ENCODE assay signal across 21 cellular contexts in genomic region chr14:21088687-21089086, GRCh38. TPM values are rescaled to one million over a fixed set of nuclear protein-coding genes. Genes with fewer than 3 reads are reported as not detected.
DNase-seq lines count a peak whose midpoint lies in the region; ATAC-seq and TF ChIP-seq lines count a peak whose summit lies in the region.
"Had no signal": no experiment of that assay in that cellular context is flagged by ENCODE, and none has a peak within 500 bp of the region (broad histone marks: within the 10 kb centered on the region; RNA-seq: fewer than 3 reads in every experiment).

No MANE protein-coding gene starts in this region.

- no peak overlapping the region for H3K14ac ChIP-seq in mesenchymal stem cell (ENCODE audit: low read length in 2 of 2)

- DNase-seq in cardiac muscle cell (ENCODE audit: low read depth in 1 of 2, low spot score in 1 of 2), result no peak
- DNase-seq in heart left ventricle, result no peak
- no peak for DNase-seq in mesenchymal stem cell
- no peak for DNase-seq in lower leg skin (ENCODE audit: low spot score in 2 of 2)
- no peak for DNase-seq in T-cell
- DNase-seq: activated CD4-positive, CD25-positive, alpha-beta regulatory T cell treated with anti-CD3 and anti-CD28 coated beads, Interleukin-2, amount 50 U/mL, for 72 hours; activated naive CD8-positive, alpha-beta T cell treated with anti-CD3 and anti-CD28 coated beads, Interleukin-2, amount 10 ng/mL, durations not matched to agents 7 days and 5 days; caudate nucleus; DMS153; NCI-H1436 treated with DMSO at 0.1 percent for 48 hours; NCI-H446 treated with DMSO at 0.1 percent for 48 hours; nucleus accumbens had no signal

- no peak overlapping the region for H2BK15ac ChIP-seq in mesenchymal stem cell (ENCODE audit: low read depth, poor library complexity, severe bottlenecking)

- H3K36me3 Mint-ChIP-seq in activated T-helper 17 cell treated with anti-CD3 and anti-CD28 coated beads, Interleukin-2, amount 50 U/mL, for 72 hours (ENCODE audit: low read depth), result peaks cover 9% of the 10 kb centered on the region
- H3K36me3 Mint-ChIP-seq in T-cell, result peaks cover 3% of the 10 kb centered on the region
- H3K36me3 Mint-ChIP-seq: activated naive CD8-positive, alpha-beta T cell treated with anti-CD3 and anti-CD28 coated beads, Interleukin-2, amount 10 ng/mL, durations not matched to agents 7 days and 5 days had no signal

- TF ChIP-seq POLR2A in heart left ventricle (IDR thresholded peaks at IDR 0.05), result no peak
- no peak for TF ChIP-seq POLR2A in lower leg skin (IDR thresholded peaks at IDR 0.05)

- H3K9me3 ChIP-seq in cardiac muscle cell (ENCODE audit: low read depth) (no peaks in the 10 kb centered on the region), heart left ventricle (no peaks in the 10 kb centered on the region), mesenchymal stem cell (ENCODE audit: control insufficient read depth, low read length) (no peaks in the 10 kb centered on the region), subcutaneous abdominal adipose tissue (ENCODE audit: control insufficient read depth in 5 of 5, low read length in 5 of 5) (no peaks in the 10 kb centered on the region)
- H3K9me3 ChIP-seq: suprapubic skin had no signal

- no peak overlapping the region for H2BK120ac ChIP-seq in mesenchymal stem cell (ENCODE audit: low read depth, low read length)

- H3K9ac ChIP-seq in mesenchymal stem cell (ENCODE audit: low read length) (peak overlapping the region; percentile 81), subcutaneous abdominal adipose tissue (ENCODE audit: low read length in 5 of 5) (no peak overlapping the region)

- H3K27ac Mint-ChIP-seq in activated T-helper 17 cell treated with anti-CD3 and anti-CD28 coated beads, Interleukin-2, amount 50 U/mL, for 72 hours, result peak overlapping the region; percentile 90
- peak overlapping the region in 1 of 2 donors; percentile 3 for H3K27ac Mint-ChIP-seq in T-cell
- H3K27ac Mint-ChIP-seq: activated naive CD8-positive, alpha-beta T cell treated with anti-CD3 and anti-CD28 coated beads, Interleukin-2, amount 10 ng/mL, durations not matched to agents 7 days and 5 days had no signal

- intact Hi-C loops in heart left ventricle (cut with DNase I), result no loop called here
- intact Hi-C loops in lower leg skin (cut with DNase I; ENCODE audit: low total_unique reads), result no loop called here

- 84 to 92% (median 87%) methylated on average over 4 of the region's 4 CpGs for WGBS in heart left ventricle, 4 donors
- WGBS in mesenchymal stem cell, result 75% methylated on average over 4 of the region's 4 CpGs
- 75 to 86% methylated on average over 4 of the region's 4 CpGs for WGBS in lower leg skin, 2 donors

- H3K79me1 ChIP-seq in mesenchymal stem cell (replicated peaks; ENCODE audit: low read length, poor library complexity, severe bottlenecking), result peaks cover 21% of the 10 kb centered on the region

- H2AK5ac ChIP-seq in mesenchymal stem cell (ENCODE audit: low read length, severe bottlenecking), result no peak overlapping the region

- POLR2A ChIA-PET in T-cell (lab: Charles Lee), result no interaction called here

- no peak overlapping the region for H2BK12ac ChIP-seq in mesenchymal stem cell (ENCODE audit: low read length in 2 of 2)

- TF ChIP-seq CTCF in cardiac muscle cell (IDR thresholded peaks at IDR 0.05; ENCODE audit: low read depth, low read length) (no peak), heart left ventricle (IDR thresholded peaks at IDR 0.05) (no peak), lower leg skin (IDR thresholded peaks at IDR 0.05) (no peak)

- H3K4me3 ChIP-seq in cardiac muscle cell, result no peak overlapping the region
- no peak overlapping the region for H3K4me3 ChIP-seq in heart left ventricle
- H3K4me3 ChIP-seq in mesenchymal stem cell (ENCODE audit: insufficient read depth in 1 of 2, low read depth in 1 of 2, low read length in 2 of 2), result no peak overlapping the region
- no peak overlapping the region for H3K4me3 ChIP-seq in subcutaneous abdominal adipose tissue (ENCODE audit: low read depth in 1 of 5, low read length in 5 of 5)
- no peak overlapping the region for H3K4me3 ChIP-seq in lower leg skin (ENCODE audit: low read depth, poor library complexity, severe bottlenecking)
- H3K4me3 ChIP-seq: lung, suprapubic skin had no signal

- H4K91ac ChIP-seq in mesenchymal stem cell (ENCODE audit: low read length), result no peak overlapping the region

- H3K27ac ChIP-seq in cardiac muscle cell (peak overlapping the region; percentile 15), heart left ventricle (no peak overlapping the region), mesenchymal stem cell (ENCODE audit: low read length, poor library complexity, severe bottlenecking) (no peak overlapping the region), subcutaneous abdominal adipose tissue (ENCODE audit: low read depth, low read length) (peak overlapping the region; percentile 89)
- H3K27ac ChIP-seq: suprapubic skin had no signal

- H3K23ac ChIP-seq in mesenchymal stem cell (ENCODE audit: low read length in 2 of 2), result no peak overlapping the region

- H3K18ac ChIP-seq in mesenchymal stem cell (ENCODE audit: low read depth in 1 of 2, low read length in 2 of 2), result no peak overlapping the region

- H3K4me2 ChIP-seq in mesenchymal stem cell (ENCODE audit: low read length, poor library complexity, severe bottlenecking), result no peak overlapping the region

- H4K8ac ChIP-seq in mesenchymal stem cell (ENCODE audit: low read length), result no peak overlapping the region

- H3K36me3 ChIP-seq in cardiac muscle cell (peaks cover 53% of the 10 kb centered on the region), heart left ventricle (peaks cover 0 to 93% (median 87%) of the 10 kb centered on the region in 9 donors), mesenchymal stem cell (ENCODE audit: control insufficient read depth in 1 of 2, insufficient read depth in 2 of 2, low read depth in 1 of 2, low read length in 2 of 2) (peaks cover 73 to 82% of the 10 kb centered on the region in 2 experiments), subcutaneous abdominal adipose tissue (ENCODE audit: control insufficient read depth in 5 of 5, insufficient read depth in 5 of 5, low read length in 5 of 5) (peaks cover 17 to 94% (median 77%) of the 10 kb centered on the region in 5 donors)

- H3K9me3 Mint-ChIP-seq in activated T-helper 17 cell treated with anti-CD3 and anti-CD28 coated beads, Interleukin-2, amount 50 U/mL, for 72 hours, result no peaks in the 10 kb centered on the region
- no peaks in the 10 kb centered on the region for H3K9me3 Mint-ChIP-seq in T-cell
- H3K9me3 Mint-ChIP-seq: activated naive CD8-positive, alpha-beta T cell treated with anti-CD3 and anti-CD28 coated beads, Interleukin-2, amount 10 ng/mL, durations not matched to agents 7 days and 5 days had no signal

- no peak overlapping the region for H3K4ac ChIP-seq in mesenchymal stem cell (ENCODE audit: low read depth in 1 of 2, low read length in 2 of 2)

- H3K27me3 ChIP-seq in cardiac muscle cell (no peaks in the 10 kb centered on the region), heart left ventricle (no peaks in the 10 kb centered on the region), mesenchymal stem cell (ENCODE audit: control insufficient read depth in 1 of 2, insufficient read depth in 1 of 2, low read length in 2 of 2) (no peaks in the 10 kb centered on the region), subcutaneous abdominal adipose tissue (ENCODE audit: control insufficient read depth in 5 of 5, insufficient read depth in 4 of 5, low read length in 5 of 5) (no peaks in the 10 kb centered on the region)
- H3K27me3 ChIP-seq: suprapubic skin had no signal

- no peaks in the 10 kb centered on the region for H3K27me3 Mint-ChIP-seq in activated T-helper 17 cell treated with anti-CD3 and anti-CD28 coated beads, Interleukin-2, amount 50 U/mL, for 72 hours
- H3K27me3 Mint-ChIP-seq in T-cell, result no peaks in the 10 kb centered on the region

- H3K4me1 Mint-ChIP-seq in activated T-helper 17 cell treated with anti-CD3 and anti-CD28 coated beads, Interleukin-2, amount 50 U/mL, for 72 hours, result peaks cover 22% of the 10 kb centered on the region
- peaks cover 27 to 39% (median 38%) of the 10 kb centered on the region in 3 donors for H3K4me1 Mint-ChIP-seq in T-cell

- no peak overlapping the region for H2BK5ac ChIP-seq in mesenchymal stem cell (ENCODE audit: low read depth, low read length, poor library complexity, severe bottlenecking)

- H3K4me1 ChIP-seq in cardiac muscle cell (ENCODE audit: low read depth), result peaks cover 8% of the 10 kb centered on the region
- H3K4me1 ChIP-seq in heart left ventricle, result peaks cover 0 to 36% (median 8%) of the 10 kb centered on the region in 12 donors
- peaks cover 36% of the 10 kb centered on the region for H3K4me1 ChIP-seq in mesenchymal stem cell (ENCODE audit: control insufficient read depth, insufficient read depth, low read depth, low read length)
- peaks cover 6 to 60% (median 43%) of the 10 kb centered on the region in 5 donors for H3K4me1 ChIP-seq in subcutaneous abdominal adipose tissue (ENCODE audit: control insufficient read depth in 5 of 5, insufficient read depth in 5 of 5, low read length in 5 of 5)

- CTCF ChIA-PET in T-cell (lab: Charles Lee), result interaction anchor here (0.5 to 3.9 kb wide), 9 partner anchors 10 to 74 kb away, joined by 3 to 61 read pairs (median 12); partner anchors contain the start of genes ARHGEF40 (in 1 of the 2) and ZNF219 (in 1 of the 2)

- H2AFZ ChIP-seq in mesenchymal stem cell (ENCODE audit: low read depth, low read length), result no peak overlapping the region

- no peak overlapping the region for H3K4me3 Mint-ChIP-seq in activated T-helper 17 cell treated with anti-CD3 and anti-CD28 coated beads, Interleukin-2, amount 50 U/mL, for 72 hours
- no peak overlapping the region for H3K4me3 Mint-ChIP-seq in T-cell
- H3K4me3 Mint-ChIP-seq: activated naive CD8-positive, alpha-beta T cell treated with anti-CD3 and anti-CD28 coated beads, Interleukin-2, amount 10 ng/mL, durations not matched to agents 7 days and 5 days had no signal

- no peak for ATAC-seq in heart left ventricle
- ATAC-seq in activated T-helper 17 cell treated with anti-CD3 and anti-CD28 coated beads, Interleukin-2, amount 50 U/mL, for 72 hours (replicated peaks), result no peak
- ATAC-seq in T-cell (replicated peaks in 1 of 4), result no peak
- no peak for ATAC-seq in GM18519 (IDR thresholded peaks at IDR 0.05; ENCODE audit: low FRiP score, unreplicated experiment)
- ATAC-seq: Right ventricle myocardium inferior, sciatic nerve had no signal

RNA-seq across cellular contexts. Expression of gene ZNF219, which starts 9.8 kb away (rescaled TPM):
- total RNA-seq in cardiac muscle cell, result 143 and 154 TPM in 2 replicates
- polyA plus RNA-seq in cardiac muscle cell, result 49.5 and 77.0 TPM in 2 replicates
- 10 to 100 TPM; 33.9 to 97.9 (median 38.2) TPM for total RNA-seq in heart left ventricle
- polyA plus RNA-seq in heart left ventricle, result 10 to 100 TPM; 50.0 to 57.4 TPM
- 10 to 100 TPM in 1 of 2 donors, 1 to 10 TPM in 1; 9.6 to 18.3 TPM for total RNA-seq in activated T-helper 17 cell treated with anti-CD3 and anti-CD28 coated beads, Interleukin-2, amount 50 U/mL, for 72 hours
- polyA plus RNA-seq in mesenchymal stem cell (2013, experiment 1 of 2), result 13.0 TPM
- polyA plus RNA-seq in mesenchymal stem cell (2013, experiment 2 of 2), result 11.8 TPM
- 10 to 100 TPM; 56.9 to 89.9 (median 82.2) TPM for total RNA-seq in lower leg skin
- total RNA-seq in T-cell, result 10 to 100 TPM in 1 of 5 donors, 1 to 10 TPM in 4; 7.2 to 12.4 (median 8.1) TPM

RNA-seq across cellular contexts. Expression of gene TMEM253, which starts 12.2 kb away (rescaled TPM):
- total RNA-seq in cardiac muscle cell (0.46 and 1.2 TPM in 2 replicates), heart left ventricle (under 1 TPM in 6 of 9 donors, not detected in 3; 0.19 to 0.79 (median 0.36) TPM), lower leg skin (1 to 10 TPM in 1 of 4 donors, under 1 TPM in 1, not detected in 2; 0.39 to 1.0 TPM), T-cell (under 1 TPM in 1 of 5 donors, not detected in 4; 0.49 TPM)
- polyA plus RNA-seq in cardiac muscle cell (1.3 and 2.4 TPM in 2 replicates), heart left ventricle (under 1 TPM; 0.29 to 0.57 TPM)
- total RNA-seq in activated T-helper 17 cell treated with anti-CD3 and anti-CD28 coated beads, Interleukin-2, amount 50 U/mL, for 72 hours, result not detected
- 0.46 TPM for polyA plus RNA-seq in mesenchymal stem cell (2013, experiment 1 of 2)
- 0.40 TPM for polyA plus RNA-seq in mesenchymal stem cell (2013, experiment 2 of 2)
- total RNA-seq: activated naive CD8-positive, alpha-beta T cell treated with anti-CD3 and anti-CD28 coated beads, Interleukin-2, amount 10 ng/mL, durations not matched to agents 7 days and 5 days; frontal cortex; LHCN-M2 had no signal

RNA-seq across cellular contexts. Expression of gene ARHGEF40, which starts 18.6 kb away (rescaled TPM):
- total RNA-seq in cardiac muscle cell, result 32.9 and 41.7 TPM in 2 replicates
- 26.4 and 31.6 TPM in 2 replicates for polyA plus RNA-seq in cardiac muscle cell
- total RNA-seq in heart left ventricle, result 10 to 100 TPM; 16.1 to 31.5 (median 18.8) TPM
- polyA plus RNA-seq in heart left ventricle, result 10 to 100 TPM; 15.5 to 18.2 TPM
- total RNA-seq in activated T-helper 17 cell treated with anti-CD3 and anti-CD28 coated beads, Interleukin-2, amount 50 U/mL, for 72 hours, result under 1 TPM in 1 of 2 donors, not detected in 1; 0.26 TPM
- polyA plus RNA-seq in mesenchymal stem cell (2013, experiment 1 of 2), result 30.1 TPM
- 27.5 TPM for polyA plus RNA-seq in mesenchymal stem cell (2013, experiment 2 of 2)
- 10 to 100 TPM in 3 of 4 donors, 1 to 10 TPM in 1; 7.5 to 21.2 (median 14.4) TPM for total RNA-seq in lower leg skin
- total RNA-seq in T-cell, result 1 to 10 TPM in 2 of 5 donors, under 1 TPM in 3; 0.39 to 3.3 (median 0.85) TPM

RNA-seq across cellular contexts. Expression of gene RNASE8, which starts 31.1 kb away (rescaled TPM):
- total RNA-seq in cardiac muscle cell (not detected in 2 replicates), heart left ventricle (not detected), lower leg skin (not detected), T-cell (not detected)
- polyA plus RNA-seq in cardiac muscle cell (not detected in 2 replicates), heart left ventricle (not detected)
- not detected for total RNA-seq in activated T-helper 17 cell treated with anti-CD3 and anti-CD28 coated beads, Interleukin-2, amount 50 U/mL, for 72 hours
- polyA plus RNA-seq in mesenchymal stem cell (2013, experiment 1 of 2), result not detected
- not detected for polyA plus RNA-seq in mesenchymal stem cell (2013, experiment 2 of 2)
- total RNA-seq: activated naive CD8-positive, alpha-beta T cell treated with anti-CD3 and anti-CD28 coated beads, Interleukin-2, amount 10 ng/mL, durations not matched to agents 7 days and 5 days; frontal cortex; LHCN-M2; lung; Right ventricle myocardium inferior; sciatic nerve; suprapubic skin had no signal
- polyA plus RNA-seq: lung had no signal

RNA-seq across cellular contexts. Expression of gene RNASE7, which starts 46.5 kb away (rescaled TPM):
- total RNA-seq in cardiac muscle cell (not detected in 2 replicates), heart left ventricle (not detected), lower leg skin (10 to 100 TPM; 34.1 to 83.3 (median 47.8) TPM), T-cell (not detected)
- polyA plus RNA-seq in cardiac muscle cell (not detected in 2 replicates), heart left ventricle (under 1 TPM in 1 of 2 donors, not detected in 1; 0.04 TPM)
- not detected for total RNA-seq in activated T-helper 17 cell treated with anti-CD3 and anti-CD28 coated beads, Interleukin-2, amount 50 U/mL, for 72 hours
- not detected for polyA plus RNA-seq in mesenchymal stem cell (2013, experiment 1 of 2)
- not detected for polyA plus RNA-seq in mesenchymal stem cell (2013, experiment 2 of 2)
- total RNA-seq: activated naive CD8-positive, alpha-beta T cell treated with anti-CD3 and anti-CD28 coated beads, Interleukin-2, amount 10 ng/mL, durations not matched to agents 7 days and 5 days; frontal cortex; LHCN-M2; lung; Right ventricle myocardium inferior; sciatic nerve had no signal

Comparison
In these comparisons a context has a peak if more than half of its experiments do, and no peak if none do; other contexts are left out.
1. H3K27ac ChIP-seq: peak in cardiac muscle cell (single experiment) and subcutaneous abdominal adipose tissue (single experiment); none in heart left ventricle (0 of 12) and mesenchymal stem cell (single experiment).